ENCODE assay signal across 2 cellular contexts in the genomic region with DNA sequence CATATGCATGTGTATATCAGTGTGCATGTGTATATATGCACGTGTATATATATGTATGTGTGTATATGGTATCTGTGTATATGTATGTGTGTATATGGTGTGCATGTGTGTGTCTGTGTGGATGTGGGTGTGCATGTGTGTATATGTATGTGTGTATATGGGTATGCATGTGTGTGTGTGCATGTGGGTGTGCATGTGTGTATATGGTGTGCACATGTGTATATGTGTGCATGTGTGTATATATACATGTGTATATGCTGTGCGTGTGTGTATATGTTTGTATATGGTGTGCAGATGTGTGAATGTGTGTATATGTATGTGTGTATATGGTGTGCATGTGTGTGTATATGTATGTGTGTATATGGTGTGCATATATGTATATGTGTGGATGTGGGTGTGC.
TF ChIP-seq lines count a peak whose summit lies in the region.

No MANE protein-coding gene starts in this region.

TF ChIP-seq in A549, 52 proteins besides CTCF, POLR2A, EP300 and RAD21 (continued from another document):
- TF ChIP-seq, protein P1, sequence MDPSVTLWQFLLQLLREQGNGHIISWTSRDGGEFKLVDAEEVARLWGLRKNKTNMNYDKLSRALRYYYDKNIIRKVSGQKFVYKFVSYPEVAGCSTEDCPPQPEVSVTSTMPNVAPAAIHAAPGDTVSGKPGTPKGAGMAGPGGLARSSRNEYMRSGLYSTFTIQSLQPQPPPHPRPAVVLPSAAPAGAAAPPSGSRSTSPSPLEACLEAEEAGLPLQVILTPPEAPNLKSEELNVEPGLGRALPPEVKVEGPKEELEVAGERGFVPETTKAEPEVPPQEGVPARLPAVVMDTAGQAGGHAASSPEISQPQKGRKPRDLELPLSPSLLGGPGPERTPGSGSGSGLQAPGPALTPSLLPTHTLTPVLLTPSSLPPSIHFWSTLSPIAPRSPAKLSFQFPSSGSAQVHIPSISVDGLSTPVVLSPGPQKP (IDR thresholded peaks at IDR 0.05; ENCODE audit: low read depth, low read length), result no peak
- TF ChIP-seq EHMT2 (IDR thresholded peaks at IDR 0.05; ENCODE audit: low read depth) (no peak), KDM1A (IDR thresholded peaks at IDR 0.05; ENCODE audit: low read depth) (no peak), BHLHE40 (IDR thresholded peaks at IDR 0.05; ENCODE audit: low read depth, low read length) (no peak), NFE2L2 (conservative IDR thresholded peaks at IDR 0.05; ENCODE audit: low read length) (no peak), NR3C1 (IDR thresholded peaks at IDR 0.05) (no peak), JUN (IDR thresholded peaks at IDR 0.05) (no peak), RARB (CRISPR knock-in tag; IDR thresholded peaks at IDR 0.05) (no peak), TP53 (CRISPR knock-in tag; IDR thresholded peaks at IDR 0.05) (no peak), PHF8 (IDR thresholded peaks at IDR 0.05; ENCODE audit: borderline replicate concordance, low read depth) (no peak), HOXA7 (CRISPR knock-in tag; IDR thresholded peaks at IDR 0.05) (no peak)

TF ChIP-seq in GM12878, 131 proteins besides CTCF, POLR2A, EP300 and RAD21 (continued from another document):
- TF ChIP-seq POLR2AphosphoS2 (IDR thresholded peaks at IDR 0.05; ENCODE audit: low read depth, low read length) (no peak), CREM (IDR thresholded peaks at IDR 0.05; ENCODE audit: low read depth) (no peak), HDAC6 (IDR thresholded peaks at IDR 0.05; ENCODE audit: unreplicated experiment) (no peak), ZNF24 (IDR thresholded peaks at IDR 0.05) (no peak), ATF7 (IDR thresholded peaks at IDR 0.05; ENCODE audit: low read depth) (no peak), CHD4 (IDR thresholded peaks at IDR 0.05) (no peak)
- TF ChIP-seq, protein P2, sequence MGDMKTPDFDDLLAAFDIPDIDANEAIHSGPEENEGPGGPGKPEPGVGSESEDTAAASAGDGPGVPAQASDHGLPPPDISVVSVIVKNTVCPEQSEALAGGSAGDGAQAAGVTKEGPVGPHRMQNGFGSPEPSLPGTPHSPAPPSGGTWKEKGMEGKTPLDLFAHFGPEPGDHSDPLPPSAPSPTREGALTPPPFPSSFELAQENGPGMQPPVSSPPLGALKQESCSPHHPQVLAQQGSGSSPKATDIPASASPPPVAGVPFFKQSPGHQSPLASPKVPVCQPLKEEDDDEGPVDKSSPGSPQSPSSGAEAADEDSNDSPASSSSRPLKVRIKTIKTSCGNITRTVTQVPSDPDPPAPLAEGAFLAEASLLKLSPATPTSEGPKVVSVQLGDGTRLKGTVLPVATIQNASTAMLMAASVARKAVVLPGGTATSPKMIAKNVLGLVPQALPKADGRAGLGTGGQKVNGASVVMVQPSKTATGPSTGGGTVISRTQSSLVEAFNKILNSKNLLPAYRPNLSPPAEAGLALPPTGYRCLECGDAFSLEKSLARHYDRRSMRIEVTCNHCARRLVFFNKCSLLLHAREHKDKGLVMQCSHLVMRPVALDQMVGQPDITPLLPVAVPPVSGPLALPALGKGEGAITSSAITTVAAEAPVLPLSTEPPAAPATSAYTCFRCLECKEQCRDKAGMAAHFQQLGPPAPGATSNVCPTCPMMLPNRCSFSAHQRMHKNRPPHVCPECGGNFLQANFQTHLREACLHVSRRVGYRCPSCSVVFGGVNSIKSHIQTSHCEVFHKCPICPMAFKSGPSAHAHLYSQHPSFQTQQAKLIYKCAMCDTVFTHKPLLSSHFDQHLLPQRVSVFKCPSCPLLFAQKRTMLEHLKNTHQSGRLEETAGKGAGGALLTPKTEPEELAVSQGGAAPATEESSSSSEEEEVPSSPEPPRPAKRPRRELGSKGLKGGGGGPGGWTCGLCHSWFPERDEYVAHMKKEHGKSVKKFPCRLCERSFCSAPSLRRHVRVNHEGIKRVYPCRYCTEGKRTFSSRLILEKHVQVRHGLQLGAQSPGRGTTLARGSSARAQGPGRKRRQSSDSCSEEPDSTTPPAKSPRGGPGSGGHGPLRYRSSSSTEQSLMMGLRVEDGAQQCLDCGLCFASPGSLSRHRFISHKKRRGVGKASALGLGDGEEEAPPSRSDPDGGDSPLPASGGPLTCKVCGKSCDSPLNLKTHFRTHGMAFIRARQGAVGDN (IDR thresholded peaks at IDR 0.05), result no peak
- TF ChIP-seq, protein P3, sequence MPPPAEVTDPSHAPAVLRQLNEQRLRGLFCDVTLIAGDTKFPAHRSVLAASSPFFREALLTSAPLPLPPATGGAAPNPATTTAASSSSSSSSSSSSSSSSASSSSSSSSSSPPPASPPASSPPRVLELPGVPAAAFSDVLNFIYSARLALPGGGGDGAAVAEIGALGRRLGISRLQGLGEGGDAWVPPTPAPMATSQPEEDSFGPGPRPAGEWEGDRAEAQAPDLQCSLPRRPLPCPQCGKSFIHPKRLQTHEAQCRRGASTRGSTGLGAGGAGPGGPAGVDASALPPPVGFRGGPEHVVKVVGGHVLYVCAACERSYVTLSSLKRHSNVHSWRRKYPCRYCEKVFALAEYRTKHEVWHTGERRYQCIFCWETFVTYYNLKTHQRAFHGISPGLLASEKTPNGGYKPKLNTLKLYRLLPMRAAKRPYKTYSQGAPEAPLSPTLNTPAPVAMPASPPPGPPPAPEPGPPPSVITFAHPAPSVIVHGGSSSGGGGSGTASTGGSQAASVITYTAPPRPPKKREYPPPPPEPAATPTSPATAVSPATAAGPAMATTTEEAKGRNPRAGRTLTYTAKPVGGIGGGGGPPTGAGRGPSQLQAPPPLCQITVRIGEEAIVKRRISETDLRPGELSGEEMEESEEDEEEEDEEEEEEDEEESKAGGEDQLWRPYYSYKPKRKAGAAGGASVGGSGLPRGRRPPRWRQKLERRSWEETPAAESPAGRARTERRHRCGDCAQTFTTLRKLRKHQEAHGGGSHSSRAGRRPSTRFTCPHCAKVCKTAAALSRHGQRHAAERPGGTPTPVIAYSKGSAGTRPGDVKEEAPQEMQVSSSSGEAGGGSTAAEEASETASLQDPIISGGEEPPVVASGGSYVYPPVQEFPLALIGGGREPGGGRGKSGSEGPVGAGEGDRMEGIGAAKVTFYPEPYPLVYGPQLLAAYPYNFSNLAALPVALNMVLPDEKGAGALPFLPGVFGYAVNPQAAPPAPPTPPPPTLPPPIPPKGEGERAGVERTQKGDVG (CRISPR knock-in tag; IDR thresholded peaks at IDR 0.05), result no peak
- TF ChIP-seq, protein P4, sequence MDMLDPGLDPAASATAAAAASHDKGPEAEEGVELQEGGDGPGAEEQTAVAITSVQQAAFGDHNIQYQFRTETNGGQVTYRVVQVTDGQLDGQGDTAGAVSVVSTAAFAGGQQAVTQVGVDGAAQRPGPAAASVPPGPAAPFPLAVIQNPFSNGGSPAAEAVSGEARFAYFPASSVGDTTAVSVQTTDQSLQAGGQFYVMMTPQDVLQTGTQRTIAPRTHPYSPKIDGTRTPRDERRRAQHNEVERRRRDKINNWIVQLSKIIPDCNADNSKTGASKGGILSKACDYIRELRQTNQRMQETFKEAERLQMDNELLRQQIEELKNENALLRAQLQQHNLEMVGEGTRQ (IDR thresholded peaks at IDR 0.05; ENCODE audit: borderline replicate concordance, low read depth, low read length), result no peak
- TF ChIP-seq, protein P5, sequence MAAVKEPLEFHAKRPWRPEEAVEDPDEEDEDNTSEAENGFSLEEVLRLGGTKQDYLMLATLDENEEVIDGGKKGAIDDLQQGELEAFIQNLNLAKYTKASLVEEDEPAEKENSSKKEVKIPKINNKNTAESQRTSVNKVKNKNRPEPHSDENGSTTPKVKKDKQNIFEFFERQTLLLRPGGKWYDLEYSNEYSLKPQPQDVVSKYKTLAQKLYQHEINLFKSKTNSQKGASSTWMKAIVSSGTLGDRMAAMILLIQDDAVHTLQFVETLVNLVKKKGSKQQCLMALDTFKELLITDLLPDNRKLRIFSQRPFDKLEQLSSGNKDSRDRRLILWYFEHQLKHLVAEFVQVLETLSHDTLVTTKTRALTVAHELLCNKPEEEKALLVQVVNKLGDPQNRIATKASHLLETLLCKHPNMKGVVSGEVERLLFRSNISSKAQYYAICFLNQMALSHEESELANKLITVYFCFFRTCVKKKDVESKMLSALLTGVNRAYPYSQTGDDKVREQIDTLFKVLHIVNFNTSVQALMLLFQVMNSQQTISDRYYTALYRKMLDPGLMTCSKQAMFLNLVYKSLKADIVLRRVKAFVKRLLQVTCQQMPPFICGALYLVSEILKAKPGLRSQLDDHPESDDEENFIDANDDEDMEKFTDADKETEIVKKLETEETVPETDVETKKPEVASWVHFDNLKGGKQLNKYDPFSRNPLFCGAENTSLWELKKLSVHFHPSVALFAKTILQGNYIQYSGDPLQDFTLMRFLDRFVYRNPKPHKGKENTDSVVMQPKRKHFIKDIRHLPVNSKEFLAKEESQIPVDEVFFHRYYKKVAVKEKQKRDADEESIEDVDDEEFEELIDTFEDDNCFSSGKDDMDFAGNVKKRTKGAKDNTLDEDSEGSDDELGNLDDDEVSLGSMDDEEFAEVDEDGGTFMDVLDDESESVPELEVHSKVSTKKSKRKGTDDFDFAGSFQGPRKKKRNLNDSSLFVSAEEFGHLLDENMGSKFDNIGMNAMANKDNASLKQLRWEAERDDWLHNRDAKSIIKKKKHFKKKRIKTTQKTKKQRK (IDR thresholded peaks at IDR 0.05; ENCODE audit: low read depth, low read length), result no peak
- TF ChIP-seq, protein P6, sequence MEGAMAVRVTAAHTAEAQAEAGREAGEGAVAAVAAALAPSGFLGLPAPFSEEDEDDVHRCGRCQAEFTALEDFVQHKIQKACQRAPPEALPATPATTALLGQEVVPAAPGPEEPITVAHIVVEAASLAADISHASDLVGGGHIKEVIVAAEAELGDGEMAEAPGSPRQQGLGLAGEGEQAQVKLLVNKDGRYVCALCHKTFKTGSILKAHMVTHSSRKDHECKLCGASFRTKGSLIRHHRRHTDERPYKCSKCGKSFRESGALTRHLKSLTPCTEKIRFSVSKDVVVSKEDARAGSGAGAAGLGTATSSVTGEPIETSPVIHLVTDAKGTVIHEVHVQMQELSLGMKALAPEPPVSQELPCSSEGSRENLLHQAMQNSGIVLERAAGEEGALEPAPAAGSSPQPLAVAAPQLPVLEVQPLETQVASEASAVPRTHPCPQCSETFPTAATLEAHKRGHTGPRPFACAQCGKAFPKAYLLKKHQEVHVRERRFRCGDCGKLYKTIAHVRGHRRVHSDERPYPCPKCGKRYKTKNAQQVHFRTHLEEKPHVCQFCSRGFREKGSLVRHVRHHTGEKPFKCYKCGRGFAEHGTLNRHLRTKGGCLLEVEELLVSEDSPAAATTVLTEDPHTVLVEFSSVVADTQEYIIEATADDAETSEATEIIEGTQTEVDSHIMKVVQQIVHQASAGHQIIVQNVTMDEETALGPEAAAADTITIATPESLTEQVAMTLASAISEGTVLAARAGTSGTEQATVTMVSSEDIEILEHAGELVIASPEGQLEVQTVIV (IDR thresholded peaks at IDR 0.05; ENCODE audit: borderline replicate concordance, partially characterized antibody), result no peak
- TF ChIP-seq, protein P7, sequence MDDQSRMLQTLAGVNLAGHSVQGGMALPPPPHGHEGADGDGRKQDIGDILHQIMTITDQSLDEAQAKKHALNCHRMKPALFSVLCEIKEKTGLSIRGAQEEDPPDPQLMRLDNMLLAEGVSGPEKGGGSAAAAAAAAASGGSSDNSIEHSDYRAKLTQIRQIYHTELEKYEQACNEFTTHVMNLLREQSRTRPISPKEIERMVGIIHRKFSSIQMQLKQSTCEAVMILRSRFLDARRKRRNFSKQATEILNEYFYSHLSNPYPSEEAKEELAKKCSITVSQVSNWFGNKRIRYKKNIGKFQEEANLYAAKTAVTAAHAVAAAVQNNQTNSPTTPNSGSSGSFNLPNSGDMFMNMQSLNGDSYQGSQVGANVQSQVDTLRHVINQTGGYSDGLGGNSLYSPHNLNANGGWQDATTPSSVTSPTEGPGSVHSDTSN (IDR thresholded peaks at IDR 0.05; ENCODE audit: insufficient replicate concordance, low read depth, low read length), result no peak
